In genomic region chr13:21987793-21988192, GRCh38 we compare ENCODE assay signal across 1 cellular context.
A peak's percentile ranks its signal among the peaks of the same experiment; 100 is the strongest.
TF ChIP-seq lines count a peak whose summit lies in the region.

No MANE protein-coding gene starts in this region.

TF ChIP-seq in K562, 482 proteins besides CTCF, POLR2A, EP300 and RAD21 (continued from another document):
- no peak for TF ChIP-seq ZNF592 (IDR thresholded peaks at IDR 0.05)
- TF ChIP-seq SRSF7 (optimal IDR thresholded peaks at IDR 0.05; ENCODE audit: low read depth, low read length): no peak
- no peak for TF ChIP-seq ZSCAN32 (CRISPR knock-in tag; IDR thresholded peaks at IDR 0.05)
- TF ChIP-seq ZNF263 (CRISPR knock-in tag; IDR thresholded peaks at IDR 0.05; ENCODE audit: borderline replicate concordance): no peak
- no peak for TF ChIP-seq SMAD2 (IDR thresholded peaks at IDR 0.05; ENCODE audit: low read depth, low read length)
- no peak for TF ChIP-seq CBX2 (IDR thresholded peaks at IDR 0.05; ENCODE audit: insufficient read depth, low read length, poor library complexity, severe bottlenecking)
- TF ChIP-seq ATF7 (IDR thresholded peaks at IDR 0.05): peak; percentile 36; the same call in 1 of the 2 replicates
- peak in 1 of 2 experiments; percentile 92; a peak in 2 of 4 replicates for TF ChIP-seq MLLT1 (IDR thresholded peaks at IDR 0.05)
- no peak for TF ChIP-seq RBM39 (optimal IDR thresholded peaks at IDR 0.05; ENCODE audit: low read depth, low read length)
- no peak for TF ChIP-seq ZNF318 (IDR thresholded peaks at IDR 0.05; ENCODE audit: borderline replicate concordance in 1 of 2, low read depth in 1 of 2)
- no peak for TF ChIP-seq ZNF609 (CRISPR knock-in tag; IDR thresholded peaks at IDR 0.05; ENCODE audit: borderline replicate concordance)
- no peak; the same call in 1 of the 2 replicates for TF ChIP-seq SMAD4 (CRISPR knock-in tag; conservative IDR thresholded peaks at IDR 0.05)
- peak; percentile 55 for TF ChIP-seq HMGN3 (IDR thresholded peaks at IDR 0.05; ENCODE audit: borderline replicate concordance, extremely low read depth, insufficient read length, low read depth, low read length)
- no peak for TF ChIP-seq ZBTB43 (CRISPR knock-in tag; IDR thresholded peaks at IDR 0.05)
- no peak for TF ChIP-seq ZNF140 (CRISPR knock-in tag; IDR thresholded peaks at IDR 0.05)
- TF ChIP-seq ZNF778 (CRISPR knock-in tag; IDR thresholded peaks at IDR 0.05): no peak
- TF ChIP-seq MEIS2 (IDR thresholded peaks at IDR 0.05; ENCODE audit: partially characterized antibody): peak; percentile 88
- no peak for TF ChIP-seq HNRNPH1 (optimal IDR thresholded peaks at IDR 0.05; ENCODE audit: low read depth, low read length)
